8 cellular contexts compared by ENCODE assay signal in genomic region chr14:77097006-77097688, GRCh38. TPM values are rescaled to one million over a fixed set of nuclear protein-coding genes. Genes with fewer than 3 reads are reported as not detected.
DNase-seq lines count a peak whose midpoint lies in the region; ATAC-seq, FAIRE-seq and TF ChIP-seq lines count a peak whose summit lies in the region.

No MANE protein-coding gene starts in this region.

- H3K36me3 Mint-ChIP-seq in neural progenitor cell: no peaks in the 10 kb centered on the region

- H3K79me2 ChIP-seq in endothelial cell of umbilical vein (ENCODE audit: control insufficient read depth, insufficient read depth, low read length) (peaks cover 23% of the 10 kb centered on the region), neural progenitor cell (ENCODE audit: low read depth) (peaks cover 54% of the 10 kb centered on the region)

- POLR2A ChIA-PET in A673 (lab: Charles Lee; ENCODE audit: low non-redundant PET): no interaction called here
- POLR2A ChIA-PET in endothelial cell of umbilical vein (lab: Charles Lee): no interaction called here

- peak; percentile 82 for FAIRE-seq in endothelial cell of umbilical vein (lab: Jason Lieb, UNC)

- H3K27ac ChIP-seq in A673 (ENCODE audit: low read depth, low read length, poor library complexity, severe bottlenecking): peak overlapping the region; percentile 70
- peak overlapping the region; percentile 88 to 100 (median 97) for H3K27ac ChIP-seq in Peyer's patch
- peak overlapping the region; percentile 57 for H3K27ac ChIP-seq in endothelial cell of umbilical vein (ENCODE audit: insufficient read depth, low read depth, low read length)
- peak overlapping the region; percentile 87 for H3K27ac ChIP-seq in neural progenitor cell

- H2AFZ ChIP-seq in endothelial cell of umbilical vein (ENCODE audit: low read depth, low read length) (peak overlapping the region; percentile 3), neural progenitor cell (replicated peaks) (peak overlapping the region; percentile 23)

- intact Hi-C loops in A673 (cut with micrococcal nuclease; ENCODE audit: unreplicated experiment) (no loop called here), endothelial cell of umbilical vein (cut with micrococcal nuclease) (loop anchor here (5.0 to 10.0 kb wide), 2 partner anchors 360 to 382 kb away; partner anchors contain the start of genes AHSA1 and VIPAS39)

- peaks cover 17% of the 10 kb centered on the region for H3K4me1 ChIP-seq in A673 (ENCODE audit: insufficient read depth, low read length, poor library complexity, severe bottlenecking)
- H3K4me1 ChIP-seq in Peyer's patch: peaks cover 0 to 40% (median 20%) of the 10 kb centered on the region in 4 donors
- H3K4me1 ChIP-seq in endothelial cell of umbilical vein (ENCODE audit: control insufficient read depth, extremely low read depth, insufficient read depth, low read length): peaks cover 27% of the 10 kb centered on the region
- H3K4me1 ChIP-seq in neural progenitor cell: peaks cover 11% of the 10 kb centered on the region

- peak overlapping the region; percentile 86 for H3K4me3 Mint-ChIP-seq in neural progenitor cell

- dilution Hi-C loops in endothelial cell of umbilical vein (cut with MboI; ENCODE audit: extremely low pct_ligation_motif_present, low sequenced_read_pairs): loop anchor here (25.0 kb wide), 1 partner anchor 210 kb away; no protein-coding TSS in a partner anchor

- peak overlapping the region; percentile 70 for H3K27ac Mint-ChIP-seq in neural progenitor cell

- ATAC-seq in GM18520 (IDR thresholded peaks at IDR 0.05; ENCODE audit: unreplicated experiment): peak; percentile 1
- no peak for ATAC-seq in GM21619 (IDR thresholded peaks at IDR 0.05; ENCODE audit: unreplicated experiment)

- TF ChIP-seq POLR2A in Peyer's patch (IDR thresholded peaks at IDR 0.05) (no peak), endothelial cell of umbilical vein (IDR thresholded peaks at IDR 0.05; ENCODE audit: low read depth, low read length) (no peak)

- peaks cover 17% of the 10 kb centered on the region for H3F3A ChIP-seq in neural progenitor cell (ENCODE audit: low read depth)

- BruUV-seq in A673 (replicated peaks; lab: Mats Ljungman, UMichigan) (TSS peak; percentile 88), endothelial cell of umbilical vein (replicated peaks; lab: Mats Ljungman, UMichigan) (TSS peak; percentile 80)

- H3K9ac ChIP-seq in endothelial cell of umbilical vein (replicated peaks; ENCODE audit: extremely low read depth, insufficient read depth, low read length): peak overlapping the region; percentile 84
- H3K9ac ChIP-seq in neural progenitor cell: peak overlapping the region; percentile 65

- peak overlapping the region; percentile 84 for H3K4me3 ChIP-seq in A673 (ENCODE audit: low read depth, low read length, poor library complexity, severe bottlenecking)
- peak overlapping the region; percentile 68 to 87 (median 74) for H3K4me3 ChIP-seq in Peyer's patch
- H3K4me3 ChIP-seq in endothelial cell of umbilical vein (replicated peaks in 1 of 3; ENCODE audit: insufficient read depth in 1 of 3, low read depth in 1 of 3, low read length in 3 of 3): peak overlapping the region; percentile 8 to 66 (median 61)
- peak overlapping the region; percentile 75 for H3K4me3 ChIP-seq in neural progenitor cell

- H3K4me1 Mint-ChIP-seq in neural progenitor cell: peaks cover 46% of the 10 kb centered on the region

- no peaks in the 10 kb centered on the region for H3K27me3 Mint-ChIP-seq in neural progenitor cell (ENCODE audit: insufficient read depth, low read depth)

- no peaks in the 10 kb centered on the region for H3K36me3 ChIP-seq in A673 (ENCODE audit: insufficient read depth, low read length, poor library complexity, severe bottlenecking)
- no peaks in the 10 kb centered on the region for H3K36me3 ChIP-seq in Peyer's patch
- H3K36me3 ChIP-seq in endothelial cell of umbilical vein (ENCODE audit: control insufficient read depth in 2 of 2, extremely low read depth in 1 of 2, insufficient read depth in 2 of 2, low read length in 2 of 2): no peaks in the 10 kb centered on the region
- no peaks in the 10 kb centered on the region for H3K36me3 ChIP-seq in neural progenitor cell

- H3K4me2 ChIP-seq in endothelial cell of umbilical vein (ENCODE audit: insufficient read depth, low read length): peak overlapping the region; percentile 88
- peak overlapping the region; percentile 86 for H3K4me2 ChIP-seq in neural progenitor cell

- no peaks in the 10 kb centered on the region for H3K9me1 ChIP-seq in endothelial cell of umbilical vein (replicated peaks; ENCODE audit: control insufficient read depth, extremely low read depth, insufficient read depth, low read length)

- no peaks in the 10 kb centered on the region for H3K9me3 ChIP-seq in A673 (ENCODE audit: low read depth, low read length, poor library complexity, severe bottlenecking)
- H3K9me3 ChIP-seq in Peyer's patch: no peaks in the 10 kb centered on the region
- H3K9me3 ChIP-seq in endothelial cell of umbilical vein (replicated peaks; ENCODE audit: control insufficient read depth, insufficient read depth, low read length): no peaks in the 10 kb centered on the region
- no peaks in the 10 kb centered on the region for H3K9me3 ChIP-seq in neural progenitor cell (ENCODE audit: low read depth)

- H3K27me3 ChIP-seq in A673 (replicated peaks; ENCODE audit: insufficient read depth, low read depth, low read length, poor library complexity) (no peaks in the 10 kb centered on the region), Peyer's patch (no peaks in the 10 kb centered on the region), endothelial cell of umbilical vein (ENCODE audit: control insufficient read depth in 2 of 2, insufficient read depth in 2 of 2, low read length in 2 of 2) (no peaks in the 10 kb centered on the region), neural progenitor cell (no peaks in the 10 kb centered on the region)

- DNase-seq in A673 (ENCODE audit: low spot score) (peak; percentile 19), Peyer's patch (no peak), endothelial cell of umbilical vein (ENCODE audit: low read depth, low spot score) (no peak), neural progenitor cell (ENCODE audit: low spot score) (no peak), HuH-7 (ENCODE audit: low spot score) (no peak), NCI-H128 (lab: John Stamatoyannopoulos, UW; ENCODE audit: unreplicated experiment) (no peak)

- CTCF ChIA-PET in A673 (lab: Charles Lee): interaction anchor here (0.7 to 1.2 kb wide), 2 partner anchors 14 to 27 kb away, joined by 3 to 4 read pairs; no protein-coding TSS in a partner anchor
- CTCF ChIA-PET in endothelial cell of umbilical vein (lab: Charles Lee): interaction anchor here (0.8 to 13.5 kb wide), 7 partner anchors 13 to 223 kb away, joined by 3 to 312 read pairs (median 4); no protein-coding TSS in a partner anchor

- no peaks in the 10 kb centered on the region for H3K9me3 Mint-ChIP-seq in neural progenitor cell

- H4K20me1 ChIP-seq in endothelial cell of umbilical vein (replicated peaks; ENCODE audit: control insufficient read depth, extremely low read depth, insufficient read depth, low read length) (no peaks in the 10 kb centered on the region), neural progenitor cell (ENCODE audit: low read depth) (no peaks in the 10 kb centered on the region)

- no peak for TF ChIP-seq CTCF in A673 (conservative IDR thresholded peaks at IDR 0.05; ENCODE audit: low read depth, low read length)
- no peak for TF ChIP-seq CTCF in Peyer's patch (IDR thresholded peaks at IDR 0.05)
- TF ChIP-seq CTCF in endothelial cell of umbilical vein (IDR thresholded peaks at IDR 0.05; ENCODE audit: extremely low read depth in 1 of 2, insufficient read depth in 1 of 2, low read depth in 1 of 2, low read length in 2 of 2): no peak
- TF ChIP-seq CTCF in neural progenitor cell (IDR thresholded peaks at IDR 0.05): no peak

TF ChIP-seq in endothelial cell of umbilical vein, 7 proteins besides CTCF, POLR2A, EP300 and RAD21 (continues in another document):
- no peak for TF ChIP-seq JUN (IDR thresholded peaks at IDR 0.05; ENCODE audit: borderline replicate concordance, insufficient read depth, insufficient read length, low read depth)
- no peak for TF ChIP-seq GATA2 (IDR thresholded peaks at IDR 0.05; ENCODE audit: insufficient read depth, insufficient read length, low read depth, low read length)
- no peak for TF ChIP-seq FOS (IDR thresholded peaks at IDR 0.05; ENCODE audit: borderline replicate concordance, insufficient read depth, low read length)
- no peak for TF ChIP-seq POLR2AphosphoS5 (IDR thresholded peaks at IDR 0.05; ENCODE audit: insufficient read depth, low read depth, low read length)
- no peak for TF ChIP-seq MAX (IDR thresholded peaks at IDR 0.05; ENCODE audit: insufficient read depth, insufficient read length)
- TF ChIP-seq MYC (IDR thresholded peaks at IDR 0.05; ENCODE audit: low read depth, low read length): no peak

RNA-seq across cellular contexts. Expression of gene CIPC, which starts 0.9 kb away (rescaled TPM):
- total RNA-seq in A673 (2021) (24.8 and 31.1 TPM in 2 replicates), Peyer's patch (10 to 100 TPM; 22.3 to 66.7 (median 52.1) TPM), endothelial cell of umbilical vein (17.4 and 17.7 TPM in 2 replicates), neural progenitor cell (ENCODE audit: low replicate concordance) (22.5 and 24.3 TPM in 2 replicates)
- 7.6 and 8.8 TPM in 2 replicates for polyA plus RNA-seq in endothelial cell of umbilical vein
- 9.0 and 9.6 TPM in 2 replicates for polyA plus RNA-seq in endothelial cell of umbilical vein (2011; cell fraction: cytosol; rRNA removed)
- polyA plus RNA-seq in endothelial cell of umbilical vein (2011; cell fraction: nucleus; rRNA removed): 7.7 and 8.8 TPM in 2 replicates
- 8.7 and 10.6 TPM in 2 replicates for polyA plus RNA-seq in endothelial cell of umbilical vein (2012)
- 16.4 and 17.6 TPM in 2 replicates for polyA minus RNA-seq in endothelial cell of umbilical vein
- polyA minus RNA-seq in endothelial cell of umbilical vein (2011; cell fraction: cytosol; rRNA and poly(A)+ RNA removed): 8.1 TPM
- 6.1 and 9.5 TPM in 2 replicates for polyA minus RNA-seq in endothelial cell of umbilical vein (2011; cell fraction: nucleus; rRNA and poly(A)+ RNA removed)

RNA-seq across cellular contexts. Expression of gene ZDHHC22, which starts 44.4 kb away (rescaled TPM):
- 0.09 and 0.60 TPM in 2 replicates for total RNA-seq in A673 (2021)
- total RNA-seq in Peyer's patch: under 1 TPM in 1 of 4 donors, not detected in 3; 0.57 TPM
- total RNA-seq in endothelial cell of umbilical vein: 0.24 and 0.28 TPM in 2 replicates
- 0.03 and 0.08 TPM in 2 replicates for polyA plus RNA-seq in endothelial cell of umbilical vein
- polyA plus RNA-seq in endothelial cell of umbilical vein (2011; cell fraction: cytosol; rRNA removed): 0.03 and 0.04 TPM in 2 replicates
- 0.06 TPM in 1 of 2 replicates, not detected in the other for polyA plus RNA-seq in endothelial cell of umbilical vein (2011; cell fraction: nucleus; rRNA removed)
- polyA plus RNA-seq in endothelial cell of umbilical vein (2012): 0.04 TPM in 1 of 2 replicates, not detected in the other
- polyA minus RNA-seq in endothelial cell of umbilical vein: 0.04 TPM in 1 of 2 replicates, not detected in the other
- polyA minus RNA-seq in endothelial cell of umbilical vein (2011; cell fraction: cytosol; rRNA and poly(A)+ RNA removed): not detected
- polyA minus RNA-seq in endothelial cell of umbilical vein (2011; cell fraction: nucleus; rRNA and poly(A)+ RNA removed): not detected in 2 replicates
- total RNA-seq in neural progenitor cell (ENCODE audit: low replicate concordance): 0.07 and 0.31 TPM in 2 replicates
